In the genomic region with DNA sequence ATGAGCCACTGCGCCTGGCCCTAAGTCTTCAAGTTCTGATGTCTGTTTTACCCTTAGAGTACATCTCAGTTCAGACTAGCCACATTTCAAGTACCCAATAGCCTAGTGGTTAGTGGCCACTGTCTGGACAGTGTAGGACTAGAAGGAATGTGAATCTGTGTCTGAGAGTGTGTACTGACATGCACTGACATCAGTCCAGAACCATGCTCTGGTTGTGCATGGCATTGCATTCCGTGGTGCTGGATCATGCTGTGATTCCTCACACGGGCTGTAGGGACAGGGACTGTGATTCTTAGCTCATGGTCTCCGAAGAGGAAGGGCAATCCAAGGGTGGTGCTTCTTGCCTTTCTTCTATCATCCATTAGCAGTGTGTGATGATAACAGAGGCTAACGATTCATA, we compare ENCODE assay signal across 31 cellular contexts. TPM values are rescaled to one million over a fixed set of nuclear protein-coding genes. Genes with fewer than 3 reads are reported as not detected.
DNase-seq lines count a peak whose midpoint lies in the region; ATAC-seq, FAIRE-seq and TF ChIP-seq lines count a peak whose summit lies in the region.
"Had no signal": no experiment of that assay in that cellular context is flagged by ENCODE, and none has a peak within 500 bp of the region (broad histone marks: within the 10 kb centered on the region; RNA-seq: fewer than 3 reads in every experiment).

No MANE protein-coding gene starts in this region.

- H3K4me3 ChIP-seq in right atrium auricular region (no peak overlapping the region), astrocyte (ENCODE audit: insufficient read depth, low read depth, low read length) (no peak overlapping the region)
- H3K4me3 ChIP-seq: coronary artery, heart left ventricle, left ventricle myocardium inferior, spleen, testis had no signal

- no peaks in the 10 kb centered on the region for H3K27me3 ChIP-seq in right atrium auricular region
- no peaks in the 10 kb centered on the region for H3K27me3 ChIP-seq in astrocyte (ENCODE audit: insufficient read depth, low read length)
- H3K27me3 ChIP-seq: BE2C, heart left ventricle, spleen, testis had no signal

- no peak for TF ChIP-seq CTCF in right atrium auricular region (IDR thresholded peaks at IDR 0.05)
- TF ChIP-seq CTCF in astrocyte (IDR thresholded peaks at IDR 0.05; ENCODE audit: insufficient read depth, low read depth, low read length): no peak

- intact Hi-C loops in left cardiac atrium (cut with DNase I): no loop called here

- H4K20me1 ChIP-seq in astrocyte (ENCODE audit: insufficient read depth, low read length): peaks cover 17% of the 10 kb centered on the region

- no peak overlapping the region for H3K4me3 Mint-ChIP-seq in astrocyte (ENCODE audit: unreplicated experiment)
- H3K4me3 Mint-ChIP-seq: activated naive CD8-positive, alpha-beta T cell treated with anti-CD3 and anti-CD28 coated beads, Interleukin-2, amount 10 ng/mL, durations not matched to agents 7 days and 5 days; brain; neural crest cell; T-helper 2 cell treated with Interferon-gamma antibody and Interleukin-4, amounts not matched to agents 5 μg/mL and 100 μg/mL, for 36 hours had no signal

- H3K9ac ChIP-seq in astrocyte (ENCODE audit: low read length): no peak overlapping the region
- H3K9ac ChIP-seq: SK-N-SH had no signal

- H3K36me3 ChIP-seq in right atrium auricular region (peaks cover 4% of the 10 kb centered on the region), astrocyte (ENCODE audit: insufficient read depth, low read length) (peaks cover 15% of the 10 kb centered on the region)

- H3K4me2 ChIP-seq in astrocyte (ENCODE audit: low read length): no peak overlapping the region
- H3K4me2 ChIP-seq: SK-N-SH had no signal

- ATAC-seq in left cardiac atrium (peak; percentile 64 to 73), left lobe of liver (no peak)

- H3K9me3 ChIP-seq in right atrium auricular region (no peaks in the 10 kb centered on the region), astrocyte (ENCODE audit: insufficient read depth, low read depth, low read length) (no peaks in the 10 kb centered on the region)
- H3K9me3 ChIP-seq: BE2C, Caco-2, heart left ventricle, left ventricle myocardium inferior, SK-N-SH, spleen, testis had no signal

- peaks cover 6% of the 10 kb centered on the region for H3K36me3 Mint-ChIP-seq in astrocyte (ENCODE audit: low read depth, unreplicated experiment)

- FAIRE-seq in astrocyte (lab: Jason Lieb, UNC): no peak

- DNase-seq in left cardiac atrium (no peak), right atrium auricular region (ENCODE audit: low spot score) (no peak), astrocyte (ENCODE audit: low read depth) (peak; percentile 48), islet precursor cell (peak; percentile 79), globus pallidus (ENCODE audit: low spot score) (no peak), NCI-H1048 (lab: John Stamatoyannopoulos, UW) (no peak), SKM-1 treated with dmso at 0.1 percent for 144 hours (lab: John Stamatoyannopoulos, UW; ENCODE audit: unreplicated experiment) (no peak), left lobe of liver (ENCODE audit: low spot score) (no peak)
- DNase-seq: activated CD4-positive, alpha-beta T cell treated with anti-CD3 and anti-CD28 coated beads, Interleukin-2, amount 50 U/mL, for 4 hours; activated CD8-positive, alpha-beta memory T cell treated with anti-CD3 and anti-CD28 coated beads, Interleukin-2, amount 50 U/mL, for 48 hours; activated naive CD8-positive, alpha-beta T cell treated with anti-CD3 and anti-CD28 coated beads, Interleukin-2, amount 10 ng/mL, durations not matched to agents 7 days and 5 days; BE2C; Caco-2; DND-41; heart left ventricle; left ventricle myocardium inferior; midbrain; NCI-H1417 treated with DMSO at 0.1 percent for 48 hours; NCI-H2171 treated with DMSO at 0.1 percent for 48 hours; RPMI8226; SK-N-SH; spleen; stimulated activated CD4-positive, alpha-beta T cell treated with anti-CD3 and anti-CD28 coated beads, Interleukin-4, amount 100 ng/mL, for 1 hour; stimulated activated naive CD4-positive, alpha-beta T cell; testis; WERI-Rb-1 had no signal

- H3K4me1 ChIP-seq in right atrium auricular region: peaks cover 0 to 47% of the 10 kb centered on the region in 2 donors
- peaks cover 30% of the 10 kb centered on the region for H3K4me1 ChIP-seq in astrocyte (ENCODE audit: insufficient read depth, low read length)
- H3K4me1 ChIP-seq: testis had no signal

- H3K9me3 Mint-ChIP-seq in astrocyte (ENCODE audit: unreplicated experiment): no peaks in the 10 kb centered on the region
- H3K9me3 Mint-ChIP-seq: activated naive CD8-positive, alpha-beta T cell treated with anti-CD3 and anti-CD28 coated beads, Interleukin-2, amount 10 ng/mL, durations not matched to agents 7 days and 5 days had no signal

- H3K27me3 Mint-ChIP-seq in astrocyte (ENCODE audit: low read depth, unreplicated experiment): no peaks in the 10 kb centered on the region
- H3K27me3 Mint-ChIP-seq: brain had no signal

- peaks cover 83% of the 10 kb centered on the region for H3K79me2 ChIP-seq in astrocyte (ENCODE audit: insufficient read depth, low read length)

- H3K27ac Mint-ChIP-seq in astrocyte (ENCODE audit: unreplicated experiment): peak overlapping the region; percentile 43
- H3K27ac Mint-ChIP-seq: activated naive CD8-positive, alpha-beta T cell treated with anti-CD3 and anti-CD28 coated beads, Interleukin-2, amount 10 ng/mL, durations not matched to agents 7 days and 5 days; T-helper 2 cell treated with Interferon-gamma antibody and Interleukin-4, amounts not matched to agents 5 μg/mL and 100 μg/mL, for 36 hours had no signal

- peaks cover 67% of the 10 kb centered on the region for H3K4me1 Mint-ChIP-seq in astrocyte (ENCODE audit: low read depth, unreplicated experiment)
- H3K4me1 Mint-ChIP-seq: neural crest cell had no signal

- no peak overlapping the region for H2AFZ ChIP-seq in astrocyte (ENCODE audit: low read depth, low read length)

- H3K27ac ChIP-seq in right atrium auricular region (no peak overlapping the region), astrocyte (ENCODE audit: low read depth, low read length) (peak overlapping the region; percentile 10)
- H3K27ac ChIP-seq: 22Rv1, coronary artery, left ventricle myocardium inferior, spleen, testis, WERI-Rb-1 had no signal

RNA-seq across cellular contexts. Expression of a gene that starts 41.1 kb away (rescaled TPM):
- total RNA-seq in left cardiac atrium: 100 to 1,000 TPM in 1 of 2 donors, 10 to 100 TPM in 1; 60.6 to 106 TPM
- total RNA-seq in right atrium auricular region: 10 to 100 TPM; 56.7 to 59.5 TPM
- 46.1 and 47.8 TPM in 2 replicates for total RNA-seq in astrocyte
- 22.9 TPM for total RNA-seq in left lobe of liver

Comparison
In these comparisons a context has a peak if more than half of its experiments do, and no peak if none do; other contexts are left out.
1. DNase-seq: peak in astrocyte (single experiment) and islet precursor cell (single experiment); none in left cardiac atrium (single experiment), right atrium auricular region (single experiment), globus pallidus (single experiment), NCI-H1048 (single experiment), SKM-1 treated with dmso at 0.1 percent for 144 hours (single experiment) and left lobe of liver (single experiment).